ENCODE assay signal across 1 cellular context in genomic region chr4:155953151-155954117, GRCh38.
TF ChIP-seq lines count a peak whose summit lies in the region.

Gene CTSO (minus strand): TSS chr4:155953866. CDS start chr4:155953847, 19 bp downstream.

TF ChIP-seq in WTC11, 78 proteins besides CTCF, POLR2A, EP300 and RAD21 (continued from another document):
- no peak for TF ChIP-seq ARID4B (CRISPR knock-in tag; IDR thresholded peaks at IDR 0.05; ENCODE audit: borderline replicate concordance)
- peak; percentile 39; the same call in 1 of the 2 replicates for TF ChIP-seq GABPB1 (CRISPR knock-in tag; IDR thresholded peaks at IDR 0.05)
- TF ChIP-seq IRF2 (CRISPR knock-in tag; IDR thresholded peaks at IDR 0.05; ENCODE audit: borderline replicate concordance, low read depth), result no peak
- 0 out of 2 replicates have a peak, but pooled peaks have one; percentile 59 for TF ChIP-seq CREM (CRISPR knock-in tag; IDR thresholded peaks at IDR 0.05)
- no peak for TF ChIP-seq PRDM15 (CRISPR knock-in tag; IDR thresholded peaks at IDR 0.05)
- TF ChIP-seq ZNF121 (CRISPR knock-in tag; IDR thresholded peaks at IDR 0.05), result no peak
- no peak for TF ChIP-seq OVOL2 (CRISPR knock-in tag; IDR thresholded peaks at IDR 0.05; ENCODE audit: borderline replicate concordance)
- no peak for TF ChIP-seq MYBL2 (CRISPR knock-in tag; IDR thresholded peaks at IDR 0.05)
- TF ChIP-seq IRF1 (CRISPR knock-in tag; IDR thresholded peaks at IDR 0.05), result 0 out of 2 replicates have a peak, but pooled peaks have one; percentile 44
- TF ChIP-seq GRHL2 (CRISPR knock-in tag; IDR thresholded peaks at IDR 0.05; ENCODE audit: insufficient replicate concordance, severe bottlenecking), result no peak
- TF ChIP-seq EMX1 (CRISPR knock-in tag; IDR thresholded peaks at IDR 0.05), result 0 out of 2 replicates have a peak, but pooled peaks have one; percentile 60
- no peak for TF ChIP-seq ATF1 (CRISPR knock-in tag; IDR thresholded peaks at IDR 0.05)
- no peak for TF ChIP-seq NR1H2 (CRISPR knock-in tag; IDR thresholded peaks at IDR 0.05)
- peak; percentile 57; the same call in 1 of the 2 replicates for TF ChIP-seq ETV6 (CRISPR knock-in tag; IDR thresholded peaks at IDR 0.05)
